ENCODE assay signal across 19 cellular contexts in genomic region chr2:23294238-23294637, GRCh38.
DNase-seq lines count a peak whose midpoint lies in the region; ATAC-seq and TF ChIP-seq lines count a peak whose summit lies in the region.
"Had no signal": no experiment of that assay in that cellular context is flagged by ENCODE, and none has a peak within 500 bp of the region (broad histone marks: within the 10 kb centered on the region; RNA-seq: fewer than 3 reads in every experiment).

No MANE protein-coding gene starts in this region.

- CTCF ChIA-PET in OCI-LY7 (lab: Charles Lee; ENCODE audit: unreplicated experiment), result no interaction called here
- CTCF ChIA-PET in activated CD4-positive, alpha-beta memory T cell treated with anti-CD3 and anti-CD28 coated beads for 36 hours (lab: Charles Lee), result no interaction called here

- H3K36me3 Mint-ChIP-seq in GM23338 (ENCODE audit: low read depth), result no peaks in the 10 kb centered on the region
- no peaks in the 10 kb centered on the region for H3K36me3 Mint-ChIP-seq in activated CD4-positive, alpha-beta memory T cell treated with anti-CD3 and anti-CD28 coated beads for 36 hours
- H3K36me3 Mint-ChIP-seq: activated naive CD4-positive, alpha-beta T cell treated with anti-CD3 and anti-CD28 coated beads, Interleukin-2, amount 50 U/mL, for 24 hours had no signal

- H3K4me2 ChIP-seq in GM23338 (no peak overlapping the region), OCI-LY7 (ENCODE audit: low read length) (no peak overlapping the region)

- ATAC-seq in GM23338 (peak; percentile 40; the same call in 1 of the 3 replicates), left lobe of liver (peak; percentile 29), esophagus mucosa (no peak), GM21515 (IDR thresholded peaks at IDR 0.05; ENCODE audit: unreplicated experiment) (no peak)

- H3K36me3 ChIP-seq in BE2C (no peaks in the 10 kb centered on the region), GM23338 (ENCODE audit: insufficient read depth) (no peaks in the 10 kb centered on the region), OCI-LY7 (ENCODE audit: insufficient read depth, low read length) (no peaks in the 10 kb centered on the region)
- H3K36me3 ChIP-seq: heart left ventricle, left lung had no signal

- peaks cover 2% of the 10 kb centered on the region for H3K27me3 Mint-ChIP-seq in GM23338 (ENCODE audit: insufficient read depth, low read depth, poor library complexity)
- peaks cover 8% of the 10 kb centered on the region for H3K27me3 Mint-ChIP-seq in activated CD4-positive, alpha-beta memory T cell treated with anti-CD3 and anti-CD28 coated beads for 36 hours

- intact Hi-C loops in OCI-LY7 (cut with micrococcal nuclease; ENCODE audit: unreplicated experiment), result no loop called here
- intact Hi-C loops in activated CD4-positive, alpha-beta memory T cell treated with anti-CD3 and anti-CD28 coated beads for 36 hours (cut with micrococcal nuclease), result no loop called here

- BruUV-seq in OCI-LY7 (replicated peaks; lab: Mats Ljungman, UMichigan), result no TSS peak

- no peaks in the 10 kb centered on the region for H3K79me2 ChIP-seq in GM23338 (replicated peaks; ENCODE audit: insufficient read depth)
- no peaks in the 10 kb centered on the region for H3K79me2 ChIP-seq in OCI-LY7 (ENCODE audit: insufficient read depth, low read depth, low read length)

- no peaks in the 10 kb centered on the region for H3K4me1 Mint-ChIP-seq in GM23338
- H3K4me1 Mint-ChIP-seq in activated CD4-positive, alpha-beta memory T cell treated with anti-CD3 and anti-CD28 coated beads for 36 hours (ENCODE audit: low read depth), result no peaks in the 10 kb centered on the region
- H3K4me1 Mint-ChIP-seq: activated naive CD4-positive, alpha-beta T cell treated with anti-CD3 and anti-CD28 coated beads, Interleukin-2, amount 50 U/mL, for 24 hours had no signal

- TF ChIP-seq CTCF in BE2C (IDR thresholded peaks at IDR 0.05; ENCODE audit: low read depth, low read length), result peak; percentile 33; the same call in 1 of the 2 replicates
- peak; percentile 33 to 55 for TF ChIP-seq CTCF in GM23338 (conservative IDR thresholded peaks at IDR 0.05; ENCODE audit: low read depth in 2 of 2)
- peak; percentile 37; the same call in 1 of the 2 replicates for TF ChIP-seq CTCF in OCI-LY7 (conservative IDR thresholded peaks at IDR 0.05; ENCODE audit: low read length)

- DNase-seq in BE2C, result peak; percentile 12
- peak; percentile 25 for DNase-seq in GM23338 (ENCODE audit: low spot score)
- DNase-seq in OCI-LY7 (ENCODE audit: low spot score), result no peak
- DNase-seq in left lobe of liver (ENCODE audit: low spot score), result no peak
- DNase-seq in activated CD4-positive, alpha-beta memory T cell treated with anti-CD3 and anti-CD28 coated beads for 36 hours, result no peak
- DNase-seq in NCI-H1417 treated with DMSO at 0.1 percent for 48 hours (lab: John Stamatoyannopoulos, UW), result no peak
- DNase-seq: anterior cingulate cortex; caudate nucleus; heart left ventricle; left lung; NCI-H2171; NCI-H526; stimulated activated CD4-positive, alpha-beta T cell treated with anti-CD3 and anti-CD28 coated beads, Interleukin-15, amount 100 ng/mL, for 24 hours; T1000 had no signal

- H3K27ac ChIP-seq in GM23338 (ENCODE audit: low read depth), result no peak overlapping the region
- no peak overlapping the region for H3K27ac ChIP-seq in OCI-LY7 (ENCODE audit: low read depth, low read length, poor library complexity, severe bottlenecking)
- H3K27ac ChIP-seq: C4-2B, HL-60, left lung had no signal

- H3K4me3 ChIP-seq in BE2C (ENCODE audit: low read depth, low read length), result no peak overlapping the region
- no peak overlapping the region for H3K4me3 ChIP-seq in GM23338
- no peak overlapping the region for H3K4me3 ChIP-seq in OCI-LY7 (ENCODE audit: low read depth, low read length, poor library complexity, severe bottlenecking)
- H3K4me3 ChIP-seq: heart left ventricle, left lung had no signal

- H3K9me2 ChIP-seq in GM23338 (ENCODE audit: insufficient read depth) (peaks cover 21% of the 10 kb centered on the region; the same call in 1 of the 2 replicates), OCI-LY7 (ENCODE audit: insufficient read depth, low read length) (no peaks in the 10 kb centered on the region)

- POLR2A ChIA-PET in OCI-LY7 (lab: Charles Lee), result interaction anchor here (0.7 to 1.0 kb wide), 2 partner anchors 22 to 172 kb away, joined by 3 to 4 read pairs; no protein-coding TSS in a partner anchor
- POLR2A ChIA-PET in activated CD4-positive, alpha-beta memory T cell treated with anti-CD3 and anti-CD28 coated beads for 36 hours (lab: Charles Lee), result no interaction called here

- H4K20me1 ChIP-seq in GM23338 (replicated peaks; ENCODE audit: insufficient read depth) (no peaks in the 10 kb centered on the region; the same call in 1 of the 2 replicates), OCI-LY7 (ENCODE audit: insufficient read depth, low read length) (no peaks in the 10 kb centered on the region)

- no peaks in the 10 kb centered on the region for H3K27me3 ChIP-seq in BE2C
- H3K27me3 ChIP-seq in GM23338 (ENCODE audit: insufficient read depth), result no peaks in the 10 kb centered on the region
- H3K27me3 ChIP-seq: left lung had no signal

- no peak overlapping the region for H3K4me3 Mint-ChIP-seq in GM23338
- no peak overlapping the region for H3K4me3 Mint-ChIP-seq in activated CD4-positive, alpha-beta memory T cell treated with anti-CD3 and anti-CD28 coated beads for 36 hours
- H3K4me3 Mint-ChIP-seq: activated naive CD4-positive, alpha-beta T cell treated with anti-CD3 and anti-CD28 coated beads, Interleukin-2, amount 50 U/mL, for 24 hours had no signal

- H3F3A ChIP-seq in GM23338 (replicated peaks; ENCODE audit: low read depth), result no peaks in the 10 kb centered on the region

- no peak overlapping the region for H3K27ac Mint-ChIP-seq in GM23338
- H3K27ac Mint-ChIP-seq in activated CD4-positive, alpha-beta memory T cell treated with anti-CD3 and anti-CD28 coated beads for 36 hours, result no peak overlapping the region
- H3K27ac Mint-ChIP-seq: activated naive CD4-positive, alpha-beta T cell treated with anti-CD3 and anti-CD28 coated beads, Interleukin-2, amount 50 U/mL, for 24 hours had no signal

- H3K9me3 ChIP-seq in BE2C (no peaks in the 10 kb centered on the region), OCI-LY7 (ENCODE audit: low read length) (no peaks in the 10 kb centered on the region)
- H3K9me3 ChIP-seq: heart left ventricle, left lung had no signal

- H3K4me1 ChIP-seq in BE2C (no peaks in the 10 kb centered on the region), GM23338 (ENCODE audit: insufficient read depth) (no peaks in the 10 kb centered on the region), OCI-LY7 (ENCODE audit: insufficient read depth, low read length, poor library complexity, severe bottlenecking) (no peaks in the 10 kb centered on the region)
- H3K4me1 ChIP-seq: left lung had no signal

- H2AFZ ChIP-seq in GM23338, result no peak overlapping the region
- no peak overlapping the region for H2AFZ ChIP-seq in OCI-LY7 (ENCODE audit: low read length)

- no peaks in the 10 kb centered on the region; the same call in 2 of the 3 replicates for H3K9me3 Mint-ChIP-seq in GM23338
- H3K9me3 Mint-ChIP-seq in activated CD4-positive, alpha-beta memory T cell treated with anti-CD3 and anti-CD28 coated beads for 36 hours, result no peaks in the 10 kb centered on the region
- H3K9me3 Mint-ChIP-seq: activated naive CD4-positive, alpha-beta T cell treated with anti-CD3 and anti-CD28 coated beads, Interleukin-2, amount 50 U/mL, for 24 hours had no signal

TF ChIP-seq in GM23338, 12 proteins besides CTCF, POLR2A, EP300 and RAD21 (continues in another document):
- no peak for TF ChIP-seq STAT1 (IDR thresholded peaks at IDR 0.05; ENCODE audit: unreplicated experiment)
- no peak for TF ChIP-seq EZH2phosphoT487 (IDR thresholded peaks at IDR 0.05; ENCODE audit: unreplicated experiment)

Comparison
In these comparisons a context has a peak if more than half of its experiments do, and no peak if none do; other contexts are left out.
1. DNase-seq: peak in BE2C (single experiment) and GM23338 (single experiment); none in OCI-LY7 (single experiment), left lobe of liver (single experiment), activated CD4-positive, alpha-beta memory T cell treated with anti-CD3 and anti-CD28 coated beads for 36 hours (single experiment) and NCI-H1417 treated with DMSO at 0.1 percent for 48 hours (single experiment).
2. ATAC-seq: peak in GM23338 (single experiment) and left lobe of liver (single experiment); none in esophagus mucosa (single experiment) and GM21515 (single experiment).
3. Peak in every context shown above with its lines, with median percentiles within 50 percentile points of each other: CTCF ChIP-seq.